Comparison of ENCODE assay signal across 13 cellular contexts in genomic region chr21:38680401-38680800, GRCh38.
"Had no signal": no experiment of that assay in that cellular context is flagged by ENCODE, and none has a peak within 500 bp of the region (broad histone marks: within the 10 kb centered on the region; RNA-seq: fewer than 3 reads in every experiment).

No MANE protein-coding gene starts in this region.

- H3K9me3 ChIP-seq: breast epithelium, stomach had no signal

- H3K4me2 ChIP-seq: hepatocyte, neural progenitor cell had no signal

- H3K9ac ChIP-seq: neural progenitor cell had no signal

- FAIRE-seq: colon had no signal

- H3K79me2 ChIP-seq: hepatocyte had no signal

- H3K27me3 ChIP-seq: hepatocyte, neural progenitor cell had no signal

- H3K27ac ChIP-seq: breast epithelium, hepatocyte, neural progenitor cell, skin epidermis, stomach had no signal

- H2AFZ ChIP-seq: hepatocyte, neural progenitor cell had no signal

- DNase-seq: activated CD4-positive, alpha-beta T cell treated with anti-CD3 and anti-CD28 coated beads for 1 hour; activated CD4-positive, alpha-beta T cell treated with anti-CD3 and anti-CD28 coated beads, Interleukin-2, amount 50 U/mL, for 48 hours; activated CD8-positive, alpha-beta memory T cell treated with anti-CD3 and anti-CD28 coated beads, Interleukin-2, amount 10 ng/mL, durations not matched to agents 7 days and 5 days; activated effector memory CD4-positive, alpha-beta T cell treated with Interleukin-2 at 50 U/mL for 16 hours; activated T-cell treated with anti-CD3 and anti-CD28 coated beads, Interleukin-2, amount 50 U/mL, for 24 hours; amniotic stem cell; effector CD4-positive, alpha-beta T cell; stomach had no signal

- ATAC-seq: activated CD8-positive, alpha-beta memory T cell treated with anti-CD3 and anti-CD28 coated beads, Interleukin-2, amount 10 ng/mL, durations not matched to agents 7 days and 5 days had no signal

- H3K4me1 ChIP-seq: breast epithelium had no signal

- H3K4me3 ChIP-seq: breast epithelium, hepatocyte, neural progenitor cell, skin epidermis, stomach had no signal

- H3K36me3 ChIP-seq: breast epithelium, neural progenitor cell, stomach had no signal
